ENCODE assay signal across 8 cellular contexts in the genomic region with DNA sequence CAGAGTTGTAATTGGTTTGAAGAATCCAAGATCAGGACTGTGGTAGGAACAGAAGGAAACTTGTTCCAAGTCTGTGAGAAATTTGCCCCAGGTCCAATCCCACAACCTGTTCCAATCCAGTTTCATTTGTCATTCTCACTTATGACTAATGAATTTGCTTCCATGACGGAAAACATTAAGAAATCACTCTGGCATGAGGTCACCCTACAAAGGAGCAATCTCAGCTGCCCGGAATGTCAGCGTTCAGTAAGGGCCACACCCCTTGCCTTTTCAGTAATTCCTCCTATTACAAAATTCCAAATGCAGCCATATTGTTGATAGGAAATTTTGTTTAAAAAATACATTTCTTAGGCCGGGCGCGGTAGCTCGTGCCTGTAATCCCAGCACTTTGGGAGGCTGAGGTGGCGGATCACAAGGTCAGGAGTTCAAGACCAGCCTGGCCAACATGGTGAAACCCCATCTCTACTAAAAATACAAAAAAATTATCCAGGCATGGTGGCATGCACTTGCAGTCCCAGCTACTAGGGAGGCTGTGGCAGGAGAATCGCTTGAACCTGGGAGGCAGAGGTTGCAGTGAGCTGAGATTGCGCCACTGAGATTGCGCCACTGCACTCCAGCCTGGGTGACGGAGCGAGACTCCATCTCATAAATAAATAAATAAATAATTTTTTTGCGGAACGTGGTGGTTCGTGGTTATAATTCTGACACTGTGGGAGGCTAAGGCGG. TPM values are rescaled to one million over a fixed set of nuclear protein-coding genes. Genes with fewer than 3 reads are reported as not detected.
DNase-seq lines count a peak whose midpoint lies in the region; ATAC-seq, FAIRE-seq and TF ChIP-seq lines count a peak whose summit lies in the region.
"Not testable (repeated sequence)": the region's sequence is repeated elsewhere in the genome, so short reads cannot be mapped to it uniquely, and the experiment has no call there.

No MANE protein-coding gene starts in this region.

- H3K9ac ChIP-seq in K562 (ENCODE audit: insufficient read depth in 1 of 2, low read depth in 2 of 2, low read length in 2 of 2); fibroblast of lung (ENCODE audit: insufficient read depth, low read length): not testable (repeated sequence)

- DNase-seq in CD1c-positive myeloid dendritic cell (ENCODE audit: extremely low spot score) (peak; percentile 69), HS-27A (ENCODE audit: low read depth) (peak; percentile 90), RCC 7860 (ENCODE audit: low spot score) (peak; percentile 91), fibroblast of lung (ENCODE audit: low read depth in 2 of 2) (peak; percentile 97 to 100), kidney epithelial cell (ENCODE audit: low read depth) (peak; percentile 93), ovary (peak in 1 of 5 donors; percentile 45), transverse colon (peak; percentile 15)
- not testable (repeated sequence) for DNase-seq in K562 (ENCODE audit: extremely low read depth in 1 of 4, low spot score in 3 of 4)

- H2AFZ ChIP-seq in K562 (ENCODE audit: low read depth, low read length); fibroblast of lung (ENCODE audit: low read length): not testable (repeated sequence)

- not testable (repeated sequence) for ATAC-seq in K562

- H4K20me1 ChIP-seq in K562 (replicated peaks; ENCODE audit: control insufficient read depth, insufficient read depth, low read length); fibroblast of lung (ENCODE audit: control insufficient read depth, extremely low read depth, insufficient read depth, low read length): not testable (repeated sequence)

- TF ChIP-seq EP300 in K562 (IDR thresholded peaks at IDR 0.05; ENCODE audit: low read length); transverse colon (IDR thresholded peaks at IDR 0.05; ENCODE audit: low read depth): not testable (repeated sequence)
- TF ChIP-seq EP300 in ovary (IDR thresholded peaks at IDR 0.05), result peak; percentile 53

- not testable (repeated sequence) for H3K79me2 ChIP-seq in K562 (ENCODE audit: control insufficient read depth, insufficient read depth, low read length); fibroblast of lung (ENCODE audit: control insufficient read depth, insufficient read depth, low read length)

- not testable (repeated sequence) for TF ChIP-seq RAD21 in K562 (CRISPR knock-in tag; conservative IDR thresholded peaks at IDR 0.05 in 1 of 2, IDR thresholded peaks at IDR 0.05 in 1 of 2)

- intact Hi-C loops in K562 (cut with micrococcal nuclease); ovary (cut with DNase I); transverse colon (cut with DNase I; ENCODE audit: low total_unique reads): not testable (repeated sequence)

- not testable (repeated sequence) for H3K27ac ChIP-seq in K562 (ENCODE audit: extremely low read depth, low read depth, low read length); ovary
- H3K27ac ChIP-seq in fibroblast of lung (ENCODE audit: insufficient read depth, low read length) (peak overlapping the region; percentile 87), transverse colon (peak overlapping the region in 1 of 4 donors; percentile 15)

- CTCF ChIA-PET in K562 (lab: Yijun Ruan, JAX; ENCODE audit: low intra/inter-chr PET ratio), result not testable (repeated sequence)

- not testable (repeated sequence) for H3K36me3 ChIP-seq in K562 (ENCODE audit: control insufficient read depth, insufficient read depth, low read length); fibroblast of lung (ENCODE audit: control insufficient read depth, insufficient read depth, low read length); kidney epithelial cell (ENCODE audit: control insufficient read depth, insufficient read depth, low read length); ovary; transverse colon

- peak; percentile 54 for FAIRE-seq in RCC 7860 (lab: Jason Lieb, UNC)
- FAIRE-seq in K562 (lab: Jason Lieb, UNC), result not testable (repeated sequence)

- not testable (repeated sequence) for H3K4me1 ChIP-seq in K562 (replicated peaks in 1 of 2; ENCODE audit: control insufficient read depth in 2 of 2, insufficient read depth in 2 of 2, low read length in 2 of 2); fibroblast of lung (ENCODE audit: control insufficient read depth, extremely low read depth, insufficient read depth, low read length); ovary (ENCODE audit: insufficient read depth); transverse colon

- not testable (repeated sequence) for H3K9me1 ChIP-seq in K562 (ENCODE audit: control insufficient read depth, insufficient read depth, low read length)

- BruUV-seq in K562 (replicated peaks; lab: Mats Ljungman, UMichigan), result not testable (repeated sequence)

- 66% methylated on average over 17 of the region's 17 CpGs for WGBS in K562 (ENCODE audit: insufficient coverage, low coverage, missing lambda C conversion rate)
- 72 to 79% (median 78%) methylated on average over 17 of the region's 17 CpGs for WGBS in ovary, 3 donors
- WGBS in transverse colon (ENCODE audit: low coverage in 1 of 2), 2 donors, result 59 to 80% methylated on average over 6 to 17 of the region's 17 CpGs

- H3K4me2 ChIP-seq in K562 (ENCODE audit: insufficient read depth, low read length); fibroblast of lung (ENCODE audit: extremely low read depth, insufficient read depth, low read length): not testable (repeated sequence)

- POLR2A ChIA-PET in K562 (lab: Yijun Ruan, JAX), result interaction anchor here (0.7 to 2.2 kb wide), 3 partner anchors 15 to 1047 kb away, joined by 4 to 7 read pairs (median 4); no protein-coding TSS in a partner anchor

- not testable (repeated sequence) for H3K9me3 ChIP-seq in K562 (replicated peaks; ENCODE audit: control insufficient read depth, insufficient read depth, low read depth, low read length); fibroblast of lung (ENCODE audit: control insufficient read depth, insufficient read depth, low read depth, low read length); ovary; transverse colon

- H3K27me3 ChIP-seq in K562 (ENCODE audit: control insufficient read depth in 2 of 2, insufficient read depth in 2 of 2, low read length in 2 of 2); fibroblast of lung (ENCODE audit: control insufficient read depth, insufficient read depth, low read length); kidney epithelial cell (ENCODE audit: control insufficient read depth, insufficient read depth, low read length); ovary; transverse colon: not testable (repeated sequence)

- not testable (repeated sequence) for TF ChIP-seq CTCF in K562 (IDR thresholded peaks at IDR 0.05 in 2 of 3, conservative IDR thresholded peaks at IDR 0.05 in 1 of 3; ENCODE audit: insufficient read depth in 2 of 3, low read depth in 1 of 3, low read length in 3 of 3); fibroblast of lung (conservative IDR thresholded peaks at IDR 0.05 in 1 of 2, IDR thresholded peaks at IDR 0.05 in 1 of 2; ENCODE audit: low read depth in 1 of 2, low read length in 2 of 2); kidney epithelial cell (IDR thresholded peaks at IDR 0.05; ENCODE audit: insufficient read depth, low read length, poor library complexity, severe bottlenecking); ovary (IDR thresholded peaks at IDR 0.05); transverse colon (IDR thresholded peaks at IDR 0.05)

- H3K4me3 ChIP-seq in K562; fibroblast of lung (replicated peaks in 1 of 4; ENCODE audit: control extremely low read depth in 1 of 4, insufficient read depth in 1 of 4, low read depth in 3 of 4, low read length in 4 of 4); kidney epithelial cell (ENCODE audit: low read depth, low read length); ovary; transverse colon: not testable (repeated sequence)

- in situ Hi-C loops in K562 (cut with MboI); transverse colon (cut with MboI; ENCODE audit: low pct_ligation_motif_present in 1 of 4, low pct_unique_long_range_greater_than_20kb in 1 of 4, low sequenced_read_pairs in 3 of 4): not testable (repeated sequence)

- TF ChIP-seq POLR2A in K562 (conservative IDR thresholded peaks at IDR 0.05); ovary (IDR thresholded peaks at IDR 0.05); transverse colon (IDR thresholded peaks at IDR 0.05): not testable (repeated sequence)

RNA-seq across cellular contexts. Expression of a gene that starts 36.3 kb away (rescaled TPM):
- total RNA-seq in K562 (2011; cell fraction: chromatin; rRNA removed; ENCODE audit: low replicate concordance), result 46.3 and 139 TPM in 2 replicates
- 22.3 and 27.9 TPM in 2 replicates for total RNA-seq in K562 (2011; cell fraction: nucleolus; rRNA removed)
- 46.5 and 73.4 TPM in 2 replicates for total RNA-seq in K562 (2011; cell fraction: nucleoplasm; rRNA removed)
- total RNA-seq in K562 (2014; rRNA removed) (25.3 and 27.7 TPM in 2 replicates), K562 (2014; rRNA removed; fragmentation: Illumina TruSeq; extraction: Trizol) (41.1 and 50.2 TPM in 2 replicates), K562 (2015; rRNA removed; fragmentation: Illumina TruSeq; extraction: Trizol) (32.5 and 36.5 TPM in 2 replicates), K562 (2021) (34.1 and 36.0 TPM in 2 replicates), fibroblast of lung (20.5 and 23.8 TPM in 2 replicates), kidney epithelial cell (23.4 and 25.3 TPM in 2 replicates), ovary (10 to 100 TPM; 18.0 to 31.8 (median 22.7) TPM), transverse colon (10 to 100 TPM; 15.9 to 28.4 (median 19.9) TPM)
- polyA plus RNA-seq in K562 (2011; rRNA removed) (28.9 and 32.0 TPM in 2 replicates), K562 (2014; fragmentation: Illumina TruSeq; extraction: Trizol) (41.3 and 50.9 TPM in 2 replicates), K562 (2014; fragmentation: Nextera tagmentation; extraction: Ambion mirVana) (10 to 100 TPM; 14.8 to 20.7 TPM), K562 (2014; rRNA removed) (34.8 and 37.9 TPM in 2 replicates), fibroblast of lung (10.9 and 11.6 TPM in 2 replicates), ovary (10 to 100 TPM; 19.0 to 24.9 TPM)
- 15.4 and 21.2 TPM in 2 replicates for polyA plus RNA-seq in K562 (2011; cell fraction: cytosol; rRNA removed)
- 40.8 and 51.1 TPM in 2 replicates for polyA plus RNA-seq in K562 (2011; cell fraction: nucleus; rRNA removed)
- 21.2 and 36.6 TPM in 2 replicates for polyA plus RNA-seq in K562 (2012)
- 27.6 and 29.6 TPM in 2 replicates for polyA minus RNA-seq in K562 (2011; rRNA and poly(A)+ RNA removed)
- polyA minus RNA-seq in K562 (2011; cell fraction: cytosol; rRNA and poly(A)+ RNA removed), result 13.9 and 15.6 TPM in 2 replicates
- polyA minus RNA-seq in K562 (2011; cell fraction: nucleus; rRNA and poly(A)+ RNA removed), result 15.1 and 30.9 TPM in 2 replicates
- 6.8 and 7.7 TPM in 2 replicates for polyA plus RNA-seq in fibroblast of lung (2012)
- polyA minus RNA-seq in fibroblast of lung (ENCODE audit: low replicate concordance), result 2.9 and 3.0 TPM in 2 replicates

RNA-seq across cellular contexts. Expression of a gene that starts 42.0 kb away (rescaled TPM):
- 77.3 and 128 TPM in 2 replicates for total RNA-seq in K562 (2011; cell fraction: chromatin; rRNA removed; ENCODE audit: low replicate concordance)
- 38.0 and 40.8 TPM in 2 replicates for total RNA-seq in K562 (2011; cell fraction: nucleolus; rRNA removed)
- 61.1 and 81.7 TPM in 2 replicates for total RNA-seq in K562 (2011; cell fraction: nucleoplasm; rRNA removed)
- 19.7 and 20.1 TPM in 2 replicates for total RNA-seq in K562 (2014; rRNA removed)
- 29.6 and 39.5 TPM in 2 replicates for total RNA-seq in K562 (2014; rRNA removed; fragmentation: Illumina TruSeq; extraction: Trizol)
- 33.3 and 33.9 TPM in 2 replicates for total RNA-seq in K562 (2015; rRNA removed; fragmentation: Illumina TruSeq; extraction: Trizol)
- 24.9 and 27.8 TPM in 2 replicates for total RNA-seq in K562 (2021)
- polyA plus RNA-seq in K562 (2011; rRNA removed), result 31.9 and 34.5 TPM in 2 replicates
- polyA plus RNA-seq in K562 (2011; cell fraction: cytosol; rRNA removed), result 24.3 and 28.5 TPM in 2 replicates
- polyA plus RNA-seq in K562 (2011; cell fraction: nucleus; rRNA removed), result 31.9 and 33.0 TPM in 2 replicates
- 17.8 and 31.5 TPM in 2 replicates for polyA plus RNA-seq in K562 (2012)
- 27.3 and 27.6 TPM in 2 replicates for polyA plus RNA-seq in K562 (2014; fragmentation: Illumina TruSeq; extraction: Trizol)
- polyA plus RNA-seq in K562 (2014; fragmentation: Nextera tagmentation; extraction: Ambion mirVana), result 1 to 10 TPM; 5.8 to 6.1 TPM
- 19.1 and 21.2 TPM in 2 replicates for polyA plus RNA-seq in K562 (2014; rRNA removed)
- 48.7 and 54.3 TPM in 2 replicates for polyA minus RNA-seq in K562 (2011; rRNA and poly(A)+ RNA removed)
- polyA minus RNA-seq in K562 (2011; cell fraction: cytosol; rRNA and poly(A)+ RNA removed), result 16.9 and 22.4 TPM in 2 replicates
- 17.0 and 35.5 TPM in 2 replicates for polyA minus RNA-seq in K562 (2011; cell fraction: nucleus; rRNA and poly(A)+ RNA removed)
- 106 and 147 TPM in 2 replicates for total RNA-seq in fibroblast of lung
- 75.5 and 87.6 TPM in 2 replicates for polyA plus RNA-seq in fibroblast of lung
- 48.4 and 48.5 TPM in 2 replicates for polyA plus RNA-seq in fibroblast of lung (2012)
- 152 and 190 TPM in 2 replicates for polyA minus RNA-seq in fibroblast of lung (ENCODE audit: low replicate concordance)
- 58.2 and 58.7 TPM in 2 replicates for total RNA-seq in kidney epithelial cell
- total RNA-seq in ovary, result 10 to 100 TPM; 30.4 to 71.5 (median 42.3) TPM
- 10 to 100 TPM; 16.2 to 35.7 TPM for polyA plus RNA-seq in ovary
- 100 to 1,000 TPM in 1 of 4 donors, 10 to 100 TPM in 3; 49.2 to 111 (median 88.6) TPM for total RNA-seq in transverse colon
